11 cellular contexts compared by ENCODE assay signal in the genomic region with DNA sequence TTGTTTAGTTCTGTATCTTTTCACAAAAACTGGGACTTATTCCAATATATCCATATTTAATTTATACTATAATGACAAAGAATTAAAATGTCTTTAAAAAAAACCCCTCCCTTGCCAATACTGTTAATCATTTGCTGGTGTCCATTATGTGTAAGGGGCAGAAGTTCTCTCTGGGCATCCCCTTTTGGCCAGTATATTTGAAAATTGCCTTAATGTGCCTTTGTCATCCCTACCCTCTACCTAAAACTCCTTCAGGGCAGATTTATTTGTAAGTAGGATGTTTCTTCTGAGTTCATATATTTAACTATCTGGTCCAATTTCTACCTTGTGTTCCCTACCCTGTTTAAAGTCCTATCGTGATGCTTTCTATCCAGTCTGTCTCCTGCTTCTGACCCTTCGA.
DNase-seq lines count a peak whose midpoint lies in the region; ATAC-seq and TF ChIP-seq lines count a peak whose summit lies in the region.
"Had no signal": no experiment of that assay in that cellular context is flagged by ENCODE, and none has a peak within 500 bp of the region (broad histone marks: within the 10 kb centered on the region; RNA-seq: fewer than 3 reads in every experiment).

No MANE protein-coding gene starts in this region.

- H3K27ac ChIP-seq in PC-9, result no peak overlapping the region
- H3K27ac ChIP-seq: BLaER1 treated with 17β-estradiol and CSF1 and Interleukin-3, amounts not matched to agents 10 nM and 100 nM had no signal

- peak; percentile 14 for ATAC-seq in GM18502 (IDR thresholded peaks at IDR 0.05; ENCODE audit: poor library complexity, unreplicated experiment)
- ATAC-seq in GM21526 (IDR thresholded peaks at IDR 0.05; ENCODE audit: low FRiP score, unreplicated experiment), result peak; percentile 9
- ATAC-seq in HG03097 (IDR thresholded peaks at IDR 0.05; ENCODE audit: low FRiP score, unreplicated experiment), result peak; percentile 15
- no peak for ATAC-seq in stimulated activated memory B cell treated with anti-CD40 and anti-IgM and Interleukin-4, amounts not matched to agents 10 μg/mL and 1 μg/mL and 100 μg/mL, for 72 hours
- ATAC-seq: activated CD8-positive, alpha-beta T cell treated with anti-CD3 and anti-CD28 coated beads, Interleukin-2, amount 10 ng/mL, durations not matched to agents 7 days and 5 days had no signal

- H3K27ac Mint-ChIP-seq in stimulated activated memory B cell treated with anti-CD40 and anti-IgM and Interleukin-4, amounts not matched to agents 10 μg/mL and 1 μg/mL and 100 μg/mL, for 72 hours, result no peak overlapping the region
- H3K27ac Mint-ChIP-seq: activated CD8-positive, alpha-beta T cell treated with anti-CD3 and anti-CD28 coated beads, Interleukin-2, amount 10 ng/mL, durations not matched to agents 7 days and 5 days had no signal

- no peak overlapping the region for H3K4me3 Mint-ChIP-seq in stimulated activated memory B cell treated with anti-CD40 and anti-IgM and Interleukin-4, amounts not matched to agents 10 μg/mL and 1 μg/mL and 100 μg/mL, for 72 hours
- H3K4me3 Mint-ChIP-seq: activated CD8-positive, alpha-beta T cell treated with anti-CD3 and anti-CD28 coated beads, Interleukin-2, amount 10 ng/mL, durations not matched to agents 7 days and 5 days had no signal

- H3K9me3 Mint-ChIP-seq in stimulated activated memory B cell treated with anti-CD40 and anti-IgM and Interleukin-4, amounts not matched to agents 10 μg/mL and 1 μg/mL and 100 μg/mL, for 72 hours, result no peaks in the 10 kb centered on the region

- DNase-seq in PC-9 (no peak), NCI-H1092 (lab: John Stamatoyannopoulos, UW) (no peak)
- DNase-seq in activated CD8-positive, alpha-beta memory T cell treated with anti-CD3 and anti-CD28 coated beads for 24 hours, result no peak
- DNase-seq: activated CD8-positive, alpha-beta T cell treated with anti-CD3 and anti-CD28 coated beads, Interleukin-2, amount 10 ng/mL, durations not matched to agents 7 days and 5 days; NCI-H2081 had no signal

- POLR2A ChIA-PET in PC-9 (lab: Charles Lee; ENCODE audit: unreplicated experiment), result no interaction called here

- no peak overlapping the region for H3K4me2 ChIP-seq in PC-9
- H3K4me2 ChIP-seq: BLaER1 treated with 17β-estradiol and CSF1 and Interleukin-3, amounts not matched to agents 10 nM and 100 nM had no signal

- H3K4me3 ChIP-seq in endocrine pancreas (ENCODE audit: control insufficient read depth, insufficient read depth, low read length) (peak overlapping the region; percentile 63), PC-9 (no peak overlapping the region)
- H3K4me3 ChIP-seq: BLaER1 treated with 17β-estradiol and CSF1 and Interleukin-3, amounts not matched to agents 10 nM and 100 nM had no signal

- H3K4me1 ChIP-seq in endocrine pancreas (ENCODE audit: control insufficient read depth, insufficient read depth, low read length) (peaks cover 8% of the 10 kb centered on the region), PC-9 (replicated peaks; ENCODE audit: insufficient read depth) (peaks cover 46% of the 10 kb centered on the region)

- no peaks in the 10 kb centered on the region for H3K79me2 ChIP-seq in PC-9 (ENCODE audit: low read depth)

- H3K4me1 Mint-ChIP-seq in stimulated activated memory B cell treated with anti-CD40 and anti-IgM and Interleukin-4, amounts not matched to agents 10 μg/mL and 1 μg/mL and 100 μg/mL, for 72 hours, result no peaks in the 10 kb centered on the region

- peaks cover 10% of the 10 kb centered on the region for H3K36me3 Mint-ChIP-seq in stimulated activated memory B cell treated with anti-CD40 and anti-IgM and Interleukin-4, amounts not matched to agents 10 μg/mL and 1 μg/mL and 100 μg/mL, for 72 hours

- peaks cover 11% of the 10 kb centered on the region; the same call in 1 of the 2 replicates for H3F3A ChIP-seq in PC-9 (ENCODE audit: insufficient read depth, low read depth)

- no peak for TF ChIP-seq CTCF in PC-9 (conservative IDR thresholded peaks at IDR 0.05)

- H3K9ac ChIP-seq in endocrine pancreas (ENCODE audit: control insufficient read depth, insufficient read depth, low read length), result no peak overlapping the region
- H3K9ac ChIP-seq: BLaER1 treated with 17β-estradiol and CSF1 and Interleukin-3, amounts not matched to agents 10 nM and 100 nM had no signal

- CTCF ChIA-PET in PC-9 (lab: Charles Lee), result no interaction called here

- H3K9me3 ChIP-seq in endocrine pancreas (ENCODE audit: control insufficient read depth, low read length) (no peaks in the 10 kb centered on the region), PC-9 (ENCODE audit: insufficient read depth, low read depth) (no peaks in the 10 kb centered on the region)

- no peaks in the 10 kb centered on the region for H3K27me3 Mint-ChIP-seq in stimulated activated memory B cell treated with anti-CD40 and anti-IgM and Interleukin-4, amounts not matched to agents 10 μg/mL and 1 μg/mL and 100 μg/mL, for 72 hours

- intact Hi-C loops in PC-9 (cut with micrococcal nuclease; ENCODE audit: unreplicated experiment), result no loop called here

- H3K27me3 ChIP-seq in endocrine pancreas (ENCODE audit: control insufficient read depth, insufficient read depth, low read length) (no peaks in the 10 kb centered on the region), PC-9 (ENCODE audit: insufficient read depth, low read depth) (no peaks in the 10 kb centered on the region)
- H3K27me3 ChIP-seq: BLaER1 treated with 17β-estradiol and CSF1 and Interleukin-3, amounts not matched to agents 10 nM and 100 nM had no signal

- H3K36me3 ChIP-seq in endocrine pancreas (ENCODE audit: control insufficient read depth, insufficient read depth, low read length), result no peaks in the 10 kb centered on the region
- no peaks in the 10 kb centered on the region for H3K36me3 ChIP-seq in PC-9 (ENCODE audit: low read depth)

- BruUV-seq in PC-9 (replicated peaks; lab: Mats Ljungman, UMichigan), result no TSS peak

- no peaks in the 10 kb centered on the region for H3K9me2 ChIP-seq in PC-9 (ENCODE audit: insufficient read depth)

- H2AFZ ChIP-seq in PC-9, result no peak overlapping the region

- no peaks in the 10 kb centered on the region for H4K20me1 ChIP-seq in PC-9 (ENCODE audit: insufficient read depth)
